1 cellular context compared by ENCODE assay signal in the genomic region with DNA sequence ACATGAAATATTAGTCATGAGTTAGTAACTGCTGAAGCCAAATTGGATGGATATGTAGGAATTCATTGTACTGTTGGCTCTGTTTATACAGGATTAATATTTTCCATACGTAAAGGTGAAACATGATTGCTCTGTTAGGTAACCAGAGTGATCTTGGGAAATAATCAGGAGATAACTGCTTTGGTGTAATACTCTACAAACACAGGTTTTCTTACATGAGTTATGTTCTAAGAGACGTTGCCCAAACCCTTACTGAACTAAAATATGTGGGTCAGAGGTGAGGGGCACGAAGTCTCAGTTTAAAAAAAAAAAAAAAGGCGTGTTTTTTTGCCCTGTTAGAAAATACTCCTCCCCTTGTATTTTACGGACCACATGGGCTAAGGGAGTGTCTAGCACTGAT.
TF ChIP-seq lines count a peak whose summit lies in the region.

No MANE protein-coding gene starts in this region.

TF ChIP-seq in GM12878, 131 proteins besides CTCF, POLR2A, EP300 and RAD21:
- TF ChIP-seq, protein P1, sequence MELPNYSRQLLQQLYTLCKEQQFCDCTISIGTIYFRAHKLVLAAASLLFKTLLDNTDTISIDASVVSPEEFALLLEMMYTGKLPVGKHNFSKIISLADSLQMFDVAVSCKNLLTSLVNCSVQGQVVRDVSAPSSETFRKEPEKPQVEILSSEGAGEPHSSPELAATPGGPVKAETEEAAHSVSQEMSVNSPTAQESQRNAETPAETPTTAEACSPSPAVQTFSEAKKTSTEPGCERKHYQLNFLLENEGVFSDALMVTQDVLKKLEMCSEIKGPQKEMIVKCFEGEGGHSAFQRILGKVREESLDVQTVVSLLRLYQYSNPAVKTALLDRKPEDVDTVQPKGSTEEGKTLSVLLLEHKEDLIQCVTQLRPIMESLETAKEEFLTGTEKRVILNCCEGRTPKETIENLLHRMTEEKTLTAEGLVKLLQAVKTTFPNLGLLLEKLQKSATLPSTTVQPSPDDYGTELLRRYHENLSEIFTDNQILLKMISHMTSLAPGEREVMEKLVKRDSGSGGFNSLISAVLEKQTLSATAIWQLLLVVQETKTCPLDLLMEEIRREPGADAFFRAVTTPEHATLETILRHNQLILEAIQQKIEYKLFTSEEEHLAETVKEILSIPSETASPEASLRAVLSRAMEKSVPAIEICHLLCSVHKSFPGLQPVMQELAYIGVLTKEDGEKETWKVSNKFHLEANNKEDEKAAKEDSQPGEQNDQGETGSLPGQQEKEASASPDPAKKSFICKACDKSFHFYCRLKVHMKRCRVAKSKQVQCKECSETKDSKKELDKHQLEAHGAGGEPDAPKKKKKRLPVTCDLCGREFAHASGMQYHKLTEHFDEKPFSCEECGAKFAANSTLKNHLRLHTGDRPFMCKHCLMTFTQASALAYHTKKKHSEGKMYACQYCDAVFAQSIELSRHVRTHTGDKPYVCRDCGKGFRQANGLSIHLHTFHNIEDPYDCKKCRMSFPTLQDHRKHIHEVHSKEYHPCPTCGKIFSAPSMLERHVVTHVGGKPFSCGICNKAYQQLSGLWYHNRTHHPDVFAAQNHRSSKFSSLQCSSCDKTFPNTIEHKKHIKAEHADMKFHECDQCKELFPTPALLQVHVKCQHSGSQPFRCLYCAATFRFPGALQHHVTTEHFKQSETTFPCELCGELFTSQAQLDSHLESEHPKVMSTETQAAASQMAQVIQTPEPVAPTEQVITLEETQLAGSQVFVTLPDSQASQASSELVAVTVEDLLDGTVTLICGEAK (IDR thresholded peaks at IDR 0.05; ENCODE audit: borderline replicate concordance) = no peak
- TF ChIP-seq, protein P2, sequence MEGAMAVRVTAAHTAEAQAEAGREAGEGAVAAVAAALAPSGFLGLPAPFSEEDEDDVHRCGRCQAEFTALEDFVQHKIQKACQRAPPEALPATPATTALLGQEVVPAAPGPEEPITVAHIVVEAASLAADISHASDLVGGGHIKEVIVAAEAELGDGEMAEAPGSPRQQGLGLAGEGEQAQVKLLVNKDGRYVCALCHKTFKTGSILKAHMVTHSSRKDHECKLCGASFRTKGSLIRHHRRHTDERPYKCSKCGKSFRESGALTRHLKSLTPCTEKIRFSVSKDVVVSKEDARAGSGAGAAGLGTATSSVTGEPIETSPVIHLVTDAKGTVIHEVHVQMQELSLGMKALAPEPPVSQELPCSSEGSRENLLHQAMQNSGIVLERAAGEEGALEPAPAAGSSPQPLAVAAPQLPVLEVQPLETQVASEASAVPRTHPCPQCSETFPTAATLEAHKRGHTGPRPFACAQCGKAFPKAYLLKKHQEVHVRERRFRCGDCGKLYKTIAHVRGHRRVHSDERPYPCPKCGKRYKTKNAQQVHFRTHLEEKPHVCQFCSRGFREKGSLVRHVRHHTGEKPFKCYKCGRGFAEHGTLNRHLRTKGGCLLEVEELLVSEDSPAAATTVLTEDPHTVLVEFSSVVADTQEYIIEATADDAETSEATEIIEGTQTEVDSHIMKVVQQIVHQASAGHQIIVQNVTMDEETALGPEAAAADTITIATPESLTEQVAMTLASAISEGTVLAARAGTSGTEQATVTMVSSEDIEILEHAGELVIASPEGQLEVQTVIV (IDR thresholded peaks at IDR 0.05; ENCODE audit: borderline replicate concordance, partially characterized antibody) = no peak
- TF ChIP-seq TCF7 (IDR thresholded peaks at IDR 0.05; ENCODE audit: borderline replicate concordance) (no peak), HCFC1 (IDR thresholded peaks at IDR 0.05; ENCODE audit: low read length) (no peak), WRNIP1 (IDR thresholded peaks at IDR 0.05; ENCODE audit: borderline replicate concordance, low read depth, low read length) (no peak), HDAC2 (IDR thresholded peaks at IDR 0.05) (no peak), CBFB (IDR thresholded peaks at IDR 0.05; ENCODE audit: low read depth) (no peak), POLR2AphosphoS5 (IDR thresholded peaks at IDR 0.05; ENCODE audit: low read length) (no peak), IKZF2 (IDR thresholded peaks at IDR 0.05) (no peak), CHD1 (IDR thresholded peaks at IDR 0.05; ENCODE audit: low read depth, low read length) (no peak), RUNX3 (IDR thresholded peaks at IDR 0.05; ENCODE audit: low read length) (no peak), ZNF384 (IDR thresholded peaks at IDR 0.05; ENCODE audit: borderline replicate concordance, low read depth, low read length) (no peak), PAX8 (IDR thresholded peaks at IDR 0.05) (no peak), ZBED1 (IDR thresholded peaks at IDR 0.05; ENCODE audit: borderline replicate concordance) (no peak), SP1 (IDR thresholded peaks at IDR 0.05; ENCODE audit: low read depth, low read length) (no peak)
- TF ChIP-seq, protein P3, sequence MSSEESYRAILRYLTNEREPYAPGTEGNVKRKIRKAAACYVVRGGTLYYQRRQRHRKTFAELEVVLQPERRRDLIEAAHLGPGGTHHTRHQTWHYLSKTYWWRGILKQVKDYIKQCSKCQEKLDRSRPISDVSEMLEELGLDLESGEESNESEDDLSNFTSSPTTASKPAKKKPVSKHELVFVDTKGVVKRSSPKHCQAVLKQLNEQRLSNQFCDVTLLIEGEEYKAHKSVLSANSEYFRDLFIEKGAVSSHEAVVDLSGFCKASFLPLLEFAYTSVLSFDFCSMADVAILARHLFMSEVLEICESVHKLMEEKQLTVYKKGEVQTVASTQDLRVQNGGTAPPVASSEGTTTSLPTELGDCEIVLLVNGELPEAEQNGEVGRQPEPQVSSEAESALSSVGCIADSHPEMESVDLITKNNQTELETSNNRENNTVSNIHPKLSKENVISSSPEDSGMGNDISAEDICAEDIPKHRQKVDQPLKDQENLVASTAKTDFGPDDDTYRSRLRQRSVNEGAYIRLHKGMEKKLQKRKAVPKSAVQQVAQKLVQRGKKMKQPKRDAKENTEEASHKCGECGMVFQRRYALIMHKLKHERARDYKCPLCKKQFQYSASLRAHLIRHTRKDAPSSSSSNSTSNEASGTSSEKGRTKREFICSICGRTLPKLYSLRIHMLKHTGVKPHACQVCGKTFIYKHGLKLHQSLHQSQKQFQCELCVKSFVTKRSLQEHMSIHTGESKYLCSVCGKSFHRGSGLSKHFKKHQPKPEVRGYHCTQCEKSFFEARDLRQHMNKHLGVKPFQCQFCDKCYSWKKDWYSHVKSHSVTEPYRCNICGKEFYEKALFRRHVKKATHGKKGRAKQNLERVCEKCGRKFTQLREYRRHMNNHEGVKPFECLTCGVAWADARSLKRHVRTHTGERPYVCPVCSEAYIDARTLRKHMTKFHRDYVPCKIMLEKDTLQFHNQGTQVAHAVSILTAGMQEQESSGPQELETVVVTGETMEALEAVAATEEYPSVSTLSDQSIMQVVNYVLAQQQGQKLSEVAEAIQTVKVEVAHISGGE (CRISPR knock-in tag; IDR thresholded peaks at IDR 0.05) = no peak
- TF ChIP-seq, protein P4, sequence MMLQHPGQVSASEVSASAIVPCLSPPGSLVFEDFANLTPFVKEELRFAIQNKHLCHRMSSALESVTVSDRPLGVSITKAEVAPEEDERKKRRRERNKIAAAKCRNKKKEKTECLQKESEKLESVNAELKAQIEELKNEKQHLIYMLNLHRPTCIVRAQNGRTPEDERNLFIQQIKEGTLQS (IDR thresholded peaks at IDR 0.05; ENCODE audit: borderline replicate concordance, extremely low read depth, low read depth, low read length) = no peak
- TF ChIP-seq, protein P5, sequence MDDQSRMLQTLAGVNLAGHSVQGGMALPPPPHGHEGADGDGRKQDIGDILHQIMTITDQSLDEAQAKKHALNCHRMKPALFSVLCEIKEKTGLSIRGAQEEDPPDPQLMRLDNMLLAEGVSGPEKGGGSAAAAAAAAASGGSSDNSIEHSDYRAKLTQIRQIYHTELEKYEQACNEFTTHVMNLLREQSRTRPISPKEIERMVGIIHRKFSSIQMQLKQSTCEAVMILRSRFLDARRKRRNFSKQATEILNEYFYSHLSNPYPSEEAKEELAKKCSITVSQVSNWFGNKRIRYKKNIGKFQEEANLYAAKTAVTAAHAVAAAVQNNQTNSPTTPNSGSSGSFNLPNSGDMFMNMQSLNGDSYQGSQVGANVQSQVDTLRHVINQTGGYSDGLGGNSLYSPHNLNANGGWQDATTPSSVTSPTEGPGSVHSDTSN (IDR thresholded peaks at IDR 0.05; ENCODE audit: insufficient replicate concordance, low read depth, low read length) = no peak
- TF ChIP-seq, protein P6, sequence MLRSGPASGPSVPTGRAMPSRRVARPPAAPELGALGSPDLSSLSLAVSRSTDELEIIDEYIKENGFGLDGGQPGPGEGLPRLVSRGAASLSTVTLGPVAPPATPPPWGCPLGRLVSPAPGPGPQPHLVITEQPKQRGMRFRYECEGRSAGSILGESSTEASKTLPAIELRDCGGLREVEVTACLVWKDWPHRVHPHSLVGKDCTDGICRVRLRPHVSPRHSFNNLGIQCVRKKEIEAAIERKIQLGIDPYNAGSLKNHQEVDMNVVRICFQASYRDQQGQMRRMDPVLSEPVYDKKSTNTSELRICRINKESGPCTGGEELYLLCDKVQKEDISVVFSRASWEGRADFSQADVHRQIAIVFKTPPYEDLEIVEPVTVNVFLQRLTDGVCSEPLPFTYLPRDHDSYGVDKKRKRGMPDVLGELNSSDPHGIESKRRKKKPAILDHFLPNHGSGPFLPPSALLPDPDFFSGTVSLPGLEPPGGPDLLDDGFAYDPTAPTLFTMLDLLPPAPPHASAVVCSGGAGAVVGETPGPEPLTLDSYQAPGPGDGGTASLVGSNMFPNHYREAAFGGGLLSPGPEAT (IDR thresholded peaks at IDR 0.05; ENCODE audit: low read depth) = no peak
